1 cellular context compared by ENCODE assay signal in the genomic region with DNA sequence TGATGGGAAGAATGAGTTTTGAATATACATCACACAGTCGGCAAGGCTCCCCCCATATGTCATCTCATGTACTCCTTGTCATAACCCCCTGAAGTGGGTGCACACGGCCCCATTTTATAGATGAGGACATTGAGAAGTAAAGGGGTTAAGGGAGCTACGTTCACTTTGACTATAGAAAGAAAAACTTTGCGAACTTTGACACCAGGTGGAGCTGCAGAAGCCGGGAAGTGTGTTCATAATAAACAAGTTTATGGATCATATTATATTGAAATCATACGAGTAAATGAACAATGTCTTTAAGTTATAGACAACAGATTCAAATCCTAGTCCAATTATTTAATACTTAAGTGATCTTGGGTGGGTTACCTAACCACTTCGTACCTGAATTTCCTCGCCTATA.
TF ChIP-seq lines count a peak whose summit lies in the region.

No MANE protein-coding gene starts in this region.

TF ChIP-seq in HepG2, 621 proteins besides CTCF, POLR2A, EP300 and RAD21 (continued from another document):
- TF ChIP-seq SMAD1 (CRISPR knock-in tag; IDR thresholded peaks at IDR 0.05; ENCODE audit: borderline replicate concordance, low read depth) (no peak), ZBTB7B (CRISPR knock-in tag; IDR thresholded peaks at IDR 0.05) (no peak)
- TF ChIP-seq, protein P1, sequence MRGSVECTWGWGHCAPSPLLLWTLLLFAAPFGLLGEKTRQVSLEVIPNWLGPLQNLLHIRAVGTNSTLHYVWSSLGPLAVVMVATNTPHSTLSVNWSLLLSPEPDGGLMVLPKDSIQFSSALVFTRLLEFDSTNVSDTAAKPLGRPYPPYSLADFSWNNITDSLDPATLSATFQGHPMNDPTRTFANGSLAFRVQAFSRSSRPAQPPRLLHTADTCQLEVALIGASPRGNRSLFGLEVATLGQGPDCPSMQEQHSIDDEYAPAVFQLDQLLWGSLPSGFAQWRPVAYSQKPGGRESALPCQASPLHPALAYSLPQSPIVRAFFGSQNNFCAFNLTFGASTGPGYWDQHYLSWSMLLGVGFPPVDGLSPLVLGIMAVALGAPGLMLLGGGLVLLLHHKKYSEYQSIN (CRISPR knock-in tag; IDR thresholded peaks at IDR 0.05; ENCODE audit: borderline replicate concordance): no peak
- TF ChIP-seq, protein P2, sequence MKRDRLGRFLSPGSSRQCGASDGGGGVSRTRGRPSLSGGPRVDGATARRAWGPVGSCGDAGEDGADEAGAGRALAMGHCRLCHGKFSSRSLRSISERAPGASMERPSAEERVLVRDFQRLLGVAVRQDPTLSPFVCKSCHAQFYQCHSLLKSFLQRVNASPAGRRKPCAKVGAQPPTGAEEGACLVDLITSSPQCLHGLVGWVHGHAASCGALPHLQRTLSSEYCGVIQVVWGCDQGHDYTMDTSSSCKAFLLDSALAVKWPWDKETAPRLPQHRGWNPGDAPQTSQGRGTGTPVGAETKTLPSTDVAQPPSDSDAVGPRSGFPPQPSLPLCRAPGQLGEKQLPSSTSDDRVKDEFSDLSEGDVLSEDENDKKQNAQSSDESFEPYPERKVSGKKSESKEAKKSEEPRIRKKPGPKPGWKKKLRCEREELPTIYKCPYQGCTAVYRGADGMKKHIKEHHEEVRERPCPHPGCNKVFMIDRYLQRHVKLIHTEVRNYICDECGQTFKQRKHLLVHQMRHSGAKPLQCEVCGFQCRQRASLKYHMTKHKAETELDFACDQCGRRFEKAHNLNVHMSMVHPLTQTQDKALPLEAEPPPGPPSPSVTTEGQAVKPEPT (CRISPR knock-in tag; IDR thresholded peaks at IDR 0.05; ENCODE audit: low read depth): no peak
TF ChIP-seq in HepG2: peak in this region for 0.
